Comparison of ENCODE assay signal across 13 cellular contexts in the genomic region with DNA sequence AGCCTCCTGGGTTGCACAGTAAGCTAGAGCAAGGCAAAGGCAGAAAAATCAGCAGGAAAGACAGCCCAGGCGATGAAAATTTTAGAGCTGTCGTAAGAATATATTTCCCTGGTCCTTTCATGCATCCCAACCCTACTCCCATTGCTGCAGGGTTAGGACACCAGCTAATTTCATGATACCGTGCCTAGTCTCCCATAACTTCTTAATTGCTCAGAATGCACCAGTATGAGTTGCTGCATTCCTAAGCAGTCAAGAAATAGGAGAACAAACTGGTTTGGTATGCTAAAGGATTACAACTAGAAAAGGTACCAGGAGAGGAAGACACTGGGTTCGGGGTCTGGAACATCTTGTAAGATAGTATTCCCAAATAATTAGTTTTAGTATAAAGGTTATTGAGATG.
DNase-seq lines count a peak whose midpoint lies in the region.
"Had no signal": no experiment of that assay in that cellular context is flagged by ENCODE, and none has a peak within 500 bp of the region (broad histone marks: within the 10 kb centered on the region; RNA-seq: fewer than 3 reads in every experiment).

No MANE protein-coding gene starts in this region.

- H3K27ac ChIP-seq in trophoblast cell (ENCODE audit: low read depth, low read length), result no peak overlapping the region
- H3K27ac ChIP-seq: BLaER1 treated with 17β-estradiol and CSF1 and Interleukin-3, amounts not matched to agents 10 nM and 100 nM had no signal

- no peak overlapping the region for H2BK5ac ChIP-seq in trophoblast cell (ENCODE audit: low read depth, low read length, poor library complexity)

- H3K23ac ChIP-seq in trophoblast cell (ENCODE audit: low read length), result no peak overlapping the region

- H3K9me3 ChIP-seq in adipocyte (ENCODE audit: control insufficient read depth, low read length) (no peaks in the 10 kb centered on the region), trophoblast cell (ENCODE audit: insufficient read depth, low read depth, low read length) (no peaks in the 10 kb centered on the region)
- H3K9me3 ChIP-seq: BLaER1 treated with 17β-estradiol and CSF1 and Interleukin-3, amounts not matched to agents 10 nM and 100 nM had no signal

- no peak overlapping the region for H3K4me3 ChIP-seq in adipocyte (ENCODE audit: low read length)
- no peak overlapping the region for H3K4me3 ChIP-seq in trophoblast cell (ENCODE audit: low read depth, low read length)
- H3K4me3 ChIP-seq: BLaER1 treated with 17β-estradiol and CSF1 and Interleukin-3, amounts not matched to agents 10 nM and 100 nM had no signal

- H3K27me3 ChIP-seq in adipocyte (replicated peaks; ENCODE audit: control insufficient read depth, insufficient read depth, low read length) (no peaks in the 10 kb centered on the region), trophoblast cell (ENCODE audit: insufficient read depth, low read length) (no peaks in the 10 kb centered on the region)
- H3K27me3 ChIP-seq: BLaER1 treated with 17β-estradiol and CSF1 and Interleukin-3, amounts not matched to agents 10 nM and 100 nM had no signal

- no peak overlapping the region for H4K91ac ChIP-seq in trophoblast cell (ENCODE audit: low read depth, low read length)

- H3K79me1 ChIP-seq in trophoblast cell (ENCODE audit: low read length), result no peaks in the 10 kb centered on the region

- no peak overlapping the region for H2AK5ac ChIP-seq in trophoblast cell (ENCODE audit: low read length)

- no peaks in the 10 kb centered on the region for H3K79me2 ChIP-seq in trophoblast cell (ENCODE audit: control insufficient read depth, insufficient read depth, low read length, poor library complexity)

- H3K9ac ChIP-seq in adipocyte (ENCODE audit: low read length) (no peak overlapping the region), trophoblast cell (ENCODE audit: low read length) (no peak overlapping the region)
- H3K9ac ChIP-seq: BLaER1 treated with 17β-estradiol and CSF1 and Interleukin-3, amounts not matched to agents 10 nM and 100 nM had no signal

- no peak overlapping the region for H4K8ac ChIP-seq in trophoblast cell (ENCODE audit: low read depth, low read length)

- H4K12ac ChIP-seq in trophoblast cell (ENCODE audit: low read depth, low read length), result no peak overlapping the region

- H3K14ac ChIP-seq in trophoblast cell (ENCODE audit: low read length), result no peak overlapping the region

- DNase-seq in GM03348 (ENCODE audit: low spot score) (peak; percentile 7), adipocyte (ENCODE audit: low read depth) (peak; percentile 17), fibroblast of peridontal ligament (ENCODE audit: extremely low read depth) (peak; percentile 13), trophoblast cell (peak; percentile 64 to 71), GF-D8 (lab: John Stamatoyannopoulos, UW) (no peak)
- DNase-seq in stimulated activated CD4-positive, alpha-beta T cell treated with anti-CD3 and anti-CD28 coated beads, Interleukin-4, amount 100 ng/mL, for 4 hours, result no peak
- no peak for DNase-seq in activated CD4-positive, alpha-beta T cell treated with anti-CD3 and anti-CD28 coated beads for 1 hour
- DNase-seq: 8988T; Calu3; CD8-positive, alpha-beta T cell; DMS79 treated with DMSO at 0.1 percent for 48 hours; HFFc6 had no signal

- H3K4me1 ChIP-seq in adipocyte (ENCODE audit: control insufficient read depth, insufficient read depth, low read length) (no peaks in the 10 kb centered on the region), trophoblast cell (ENCODE audit: control insufficient read depth in 1 of 2, insufficient read depth in 2 of 2, low read length in 2 of 2) (no peaks in the 10 kb centered on the region)
- H3K4me1 ChIP-seq: BLaER1 treated with 17β-estradiol and CSF1 and Interleukin-3, amounts not matched to agents 10 nM and 100 nM had no signal

- H3K4ac ChIP-seq in trophoblast cell (ENCODE audit: low read depth, low read length), result no peak overlapping the region

- H2BK12ac ChIP-seq in trophoblast cell (ENCODE audit: low read length), result no peak overlapping the region

- no peak overlapping the region for H2AFZ ChIP-seq in trophoblast cell (ENCODE audit: insufficient read depth, low read length, poor library complexity)

- no CpG with 5 or more reads among the region's 4 CpGs for whole genome bisulfite sequencing in trophoblast cell (ENCODE audit: extremely low coverage, insufficient coverage, insufficient read length)

- H3K36me3 ChIP-seq in adipocyte (ENCODE audit: control insufficient read depth, insufficient read depth, low read length, severe bottlenecking) (no peaks in the 10 kb centered on the region), trophoblast cell (ENCODE audit: control insufficient read depth in 1 of 2, insufficient read depth in 2 of 2, low read length in 2 of 2) (no peaks in the 10 kb centered on the region)
- H3K36me3 ChIP-seq: BLaER1 treated with 17β-estradiol and CSF1 and Interleukin-3, amounts not matched to agents 10 nM and 100 nM had no signal

- H3K4me2 ChIP-seq in trophoblast cell (ENCODE audit: low read length), result no peak overlapping the region
- H3K4me2 ChIP-seq: BLaER1 treated with 17β-estradiol and CSF1 and Interleukin-3, amounts not matched to agents 10 nM and 100 nM had no signal

- H2BK120ac ChIP-seq in trophoblast cell (ENCODE audit: insufficient read depth, low read length, poor library complexity), result no peak overlapping the region

- no peak overlapping the region for H3K18ac ChIP-seq in trophoblast cell (ENCODE audit: low read length)

Comparison
In these comparisons a context has a peak if more than half of its experiments do, and no peak if none do; other contexts are left out.
1. DNase-seq: peak in GM03348 (single experiment), adipocyte (single experiment), fibroblast of peridontal ligament (single experiment) and trophoblast cell (2 of 2); none in stimulated activated CD4-positive, alpha-beta T cell treated with anti-CD3 and anti-CD28 coated beads, Interleukin-4, amount 100 ng/mL, for 4 hours (0 of 2), GF-D8 (single experiment) and activated CD4-positive, alpha-beta T cell treated with anti-CD3 and anti-CD28 coated beads for 1 hour (single experiment).